In the genomic region with DNA sequence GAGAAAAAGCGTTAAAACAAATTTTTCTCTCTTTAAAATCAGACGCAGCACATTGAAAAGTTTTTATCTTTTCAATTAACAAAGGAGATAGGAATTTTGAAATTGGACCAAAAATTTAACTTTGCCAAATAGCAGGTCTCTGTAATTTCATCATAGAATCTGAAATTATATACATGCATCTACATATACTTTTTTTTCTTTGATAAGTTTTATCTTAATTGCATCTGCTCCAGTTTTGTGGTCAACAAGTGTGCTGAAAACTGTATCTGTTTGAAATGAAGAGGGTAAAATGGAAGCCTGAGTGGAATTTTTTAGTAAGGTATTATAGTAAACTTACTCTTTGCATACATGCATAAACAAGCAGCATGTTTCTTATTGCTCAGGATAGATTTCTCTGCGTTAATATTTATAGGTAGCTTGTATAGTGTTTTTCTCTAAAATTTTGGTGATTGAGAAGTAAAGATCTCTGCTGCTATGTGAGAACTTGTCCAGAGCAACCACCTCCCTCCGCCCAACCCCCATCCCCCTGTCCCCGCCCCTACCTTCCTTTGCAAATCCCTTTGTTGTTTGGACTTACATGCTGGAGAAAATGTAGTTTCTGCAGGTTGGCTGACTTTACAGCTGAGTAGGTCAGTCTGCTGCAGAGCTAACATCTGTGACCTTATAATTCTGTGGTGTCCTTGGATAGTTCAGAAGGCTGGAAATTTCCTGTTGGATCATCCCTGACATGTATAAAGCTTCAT, we compare ENCODE assay signal across 1 cellular context.
TF ChIP-seq lines count a peak whose summit lies in the region.

No MANE protein-coding gene starts in this region.

TF ChIP-seq in GM23338, 12 proteins besides CTCF, POLR2A, EP300 and RAD21 (continued from another document):
- TF ChIP-seq, protein P1, sequence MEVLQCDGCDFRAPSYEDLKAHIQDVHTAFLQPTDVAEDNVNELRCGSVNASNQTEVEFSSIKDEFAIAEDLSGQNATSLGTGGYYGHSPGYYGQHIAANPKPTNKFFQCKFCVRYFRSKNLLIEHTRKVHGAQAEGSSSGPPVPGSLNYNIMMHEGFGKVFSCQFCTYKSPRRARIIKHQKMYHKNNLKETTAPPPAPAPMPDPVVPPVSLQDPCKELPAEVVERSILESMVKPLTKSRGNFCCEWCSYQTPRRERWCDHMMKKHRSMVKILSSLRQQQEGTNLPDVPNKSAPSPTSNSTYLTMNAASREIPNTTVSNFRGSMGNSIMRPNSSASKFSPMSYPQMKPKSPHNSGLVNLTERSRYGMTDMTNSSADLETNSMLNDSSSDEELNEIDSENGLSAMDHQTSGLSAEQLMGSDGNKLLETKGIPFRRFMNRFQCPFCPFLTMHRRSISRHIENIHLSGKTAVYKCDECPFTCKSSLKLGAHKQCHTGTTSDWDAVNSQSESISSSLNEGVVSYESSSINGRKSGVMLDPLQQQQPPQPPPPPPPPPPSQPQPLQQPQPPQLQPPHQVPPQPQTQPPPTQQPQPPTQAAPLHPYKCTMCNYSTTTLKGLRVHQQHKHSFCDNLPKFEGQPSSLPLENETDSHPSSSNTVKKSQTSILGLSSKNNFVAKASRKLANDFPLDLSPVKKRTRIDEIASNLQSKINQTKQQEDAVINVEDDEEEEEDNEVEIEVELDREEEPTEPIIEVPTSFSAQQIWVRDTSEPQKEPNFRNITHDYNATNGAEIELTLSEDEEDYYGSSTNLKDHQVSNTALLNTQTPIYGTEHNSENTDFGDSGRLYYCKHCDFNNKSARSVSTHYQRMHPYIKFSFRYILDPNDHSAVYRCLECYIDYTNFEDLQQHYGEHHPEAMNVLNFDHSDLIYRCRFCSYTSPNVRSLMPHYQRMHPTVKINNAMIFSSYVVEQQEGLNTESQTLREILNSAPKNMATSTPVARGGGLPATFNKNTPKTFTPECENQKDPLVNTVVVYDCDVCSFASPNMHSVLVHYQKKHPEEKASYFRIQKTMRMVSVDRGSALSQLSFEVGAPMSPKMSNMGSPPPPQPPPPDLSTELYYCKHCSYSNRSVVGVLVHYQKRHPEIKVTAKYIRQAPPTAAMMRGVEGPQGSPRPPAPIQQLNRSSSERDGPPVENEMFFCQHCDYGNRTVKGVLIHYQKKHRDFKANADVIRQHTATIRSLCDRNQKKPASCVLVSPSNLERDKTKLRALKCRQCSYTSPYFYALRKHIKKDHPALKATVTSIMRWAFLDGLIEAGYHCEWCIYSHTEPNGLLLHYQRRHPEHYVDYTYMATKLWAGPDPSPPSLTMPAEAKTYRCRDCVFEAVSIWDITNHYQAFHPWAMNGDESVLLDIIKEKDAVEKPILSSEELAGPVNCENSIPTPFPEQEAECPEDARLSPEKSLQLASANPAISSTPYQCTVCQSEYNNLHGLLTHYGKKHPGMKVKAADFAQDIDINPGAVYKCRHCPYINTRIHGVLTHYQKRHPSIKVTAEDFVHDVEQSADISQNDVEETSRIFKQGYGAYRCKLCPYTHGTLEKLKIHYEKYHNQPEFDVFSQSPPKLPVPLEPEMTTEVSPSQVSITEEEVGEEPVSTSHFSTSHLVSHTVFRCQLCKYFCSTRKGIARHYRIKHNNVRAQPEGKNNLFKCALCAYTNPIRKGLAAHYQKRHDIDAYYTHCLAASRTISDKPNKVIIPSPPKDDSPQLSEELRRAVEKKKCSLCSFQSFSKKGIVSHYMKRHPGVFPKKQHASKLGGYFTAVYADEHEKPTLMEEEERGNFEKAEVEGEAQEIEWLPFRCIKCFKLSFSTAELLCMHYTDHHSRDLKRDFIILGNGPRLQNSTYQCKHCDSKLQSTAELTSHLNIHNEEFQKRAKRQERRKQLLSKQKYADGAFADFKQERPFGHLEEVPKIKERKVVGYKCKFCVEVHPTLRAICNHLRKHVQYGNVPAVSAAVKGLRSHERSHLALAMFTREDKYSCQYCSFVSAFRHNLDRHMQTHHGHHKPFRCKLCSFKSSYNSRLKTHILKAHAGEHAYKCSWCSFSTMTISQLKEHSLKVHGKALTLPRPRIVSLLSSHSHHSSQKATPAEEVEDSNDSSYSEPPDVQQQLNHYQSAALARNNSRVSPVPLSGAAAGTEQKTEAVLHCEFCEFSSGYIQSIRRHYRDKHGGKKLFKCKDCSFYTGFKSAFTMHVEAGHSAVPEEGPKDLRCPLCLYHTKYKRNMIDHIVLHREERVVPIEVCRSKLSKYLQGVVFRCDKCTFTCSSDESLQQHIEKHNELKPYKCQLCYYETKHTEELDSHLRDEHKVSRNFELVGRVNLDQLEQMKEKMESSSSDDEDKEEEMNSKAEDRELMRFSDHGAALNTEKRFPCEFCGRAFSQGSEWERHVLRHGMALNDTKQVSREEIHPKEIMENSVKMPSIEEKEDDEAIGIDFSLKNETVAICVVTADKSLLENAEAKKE (CRISPR knock-in tag; IDR thresholded peaks at IDR 0.05): no peak
- TF ChIP-seq CREB1 (CRISPR knock-in tag; IDR thresholded peaks at IDR 0.05; ENCODE audit: low read depth): no peak
- no peak for TF ChIP-seq EZH2phosphoT487 (IDR thresholded peaks at IDR 0.05; ENCODE audit: unreplicated experiment)
- TF ChIP-seq ZNF114 (CRISPR knock-in tag; IDR thresholded peaks at IDR 0.05): no peak
- no peak for TF ChIP-seq NANOG (IDR thresholded peaks at IDR 0.05; ENCODE audit: borderline replicate concordance)
- TF ChIP-seq, protein P2, sequence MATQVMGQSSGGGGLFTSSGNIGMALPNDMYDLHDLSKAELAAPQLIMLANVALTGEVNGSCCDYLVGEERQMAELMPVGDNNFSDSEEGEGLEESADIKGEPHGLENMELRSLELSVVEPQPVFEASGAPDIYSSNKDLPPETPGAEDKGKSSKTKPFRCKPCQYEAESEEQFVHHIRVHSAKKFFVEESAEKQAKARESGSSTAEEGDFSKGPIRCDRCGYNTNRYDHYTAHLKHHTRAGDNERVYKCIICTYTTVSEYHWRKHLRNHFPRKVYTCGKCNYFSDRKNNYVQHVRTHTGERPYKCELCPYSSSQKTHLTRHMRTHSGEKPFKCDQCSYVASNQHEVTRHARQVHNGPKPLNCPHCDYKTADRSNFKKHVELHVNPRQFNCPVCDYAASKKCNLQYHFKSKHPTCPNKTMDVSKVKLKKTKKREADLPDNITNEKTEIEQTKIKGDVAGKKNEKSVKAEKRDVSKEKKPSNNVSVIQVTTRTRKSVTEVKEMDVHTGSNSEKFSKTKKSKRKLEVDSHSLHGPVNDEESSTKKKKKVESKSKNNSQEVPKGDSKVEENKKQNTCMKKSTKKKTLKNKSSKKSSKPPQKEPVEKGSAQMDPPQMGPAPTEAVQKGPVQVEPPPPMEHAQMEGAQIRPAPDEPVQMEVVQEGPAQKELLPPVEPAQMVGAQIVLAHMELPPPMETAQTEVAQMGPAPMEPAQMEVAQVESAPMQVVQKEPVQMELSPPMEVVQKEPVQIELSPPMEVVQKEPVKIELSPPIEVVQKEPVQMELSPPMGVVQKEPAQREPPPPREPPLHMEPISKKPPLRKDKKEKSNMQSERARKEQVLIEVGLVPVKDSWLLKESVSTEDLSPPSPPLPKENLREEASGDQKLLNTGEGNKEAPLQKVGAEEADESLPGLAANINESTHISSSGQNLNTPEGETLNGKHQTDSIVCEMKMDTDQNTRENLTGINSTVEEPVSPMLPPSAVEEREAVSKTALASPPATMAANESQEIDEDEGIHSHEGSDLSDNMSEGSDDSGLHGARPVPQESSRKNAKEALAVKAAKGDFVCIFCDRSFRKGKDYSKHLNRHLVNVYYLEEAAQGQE (IDR thresholded peaks at IDR 0.05; ENCODE audit: unreplicated experiment): no peak
- TF ChIP-seq ZNF331 (CRISPR knock-in tag; IDR thresholded peaks at IDR 0.05; ENCODE audit: low read depth): no peak
- TF ChIP-seq POLR2AphosphoS5 (IDR thresholded peaks at IDR 0.05; ENCODE audit: low read depth): no peak
- no peak for TF ChIP-seq EZH2 (IDR thresholded peaks at IDR 0.05; ENCODE audit: low read depth, unreplicated experiment)
- TF ChIP-seq JUNB (IDR thresholded peaks at IDR 0.05; ENCODE audit: unreplicated experiment): no peak
- TF ChIP-seq, protein P3, sequence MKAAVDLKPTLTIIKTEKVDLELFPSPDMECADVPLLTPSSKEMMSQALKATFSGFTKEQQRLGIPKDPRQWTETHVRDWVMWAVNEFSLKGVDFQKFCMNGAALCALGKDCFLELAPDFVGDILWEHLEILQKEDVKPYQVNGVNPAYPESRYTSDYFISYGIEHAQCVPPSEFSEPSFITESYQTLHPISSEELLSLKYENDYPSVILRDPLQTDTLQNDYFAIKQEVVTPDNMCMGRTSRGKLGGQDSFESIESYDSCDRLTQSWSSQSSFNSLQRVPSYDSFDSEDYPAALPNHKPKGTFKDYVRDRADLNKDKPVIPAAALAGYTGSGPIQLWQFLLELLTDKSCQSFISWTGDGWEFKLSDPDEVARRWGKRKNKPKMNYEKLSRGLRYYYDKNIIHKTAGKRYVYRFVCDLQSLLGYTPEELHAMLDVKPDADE (IDR thresholded peaks at IDR 0.05): no peak
